Comparison of ENCODE assay signal across 1 cellular context in the genomic region with DNA sequence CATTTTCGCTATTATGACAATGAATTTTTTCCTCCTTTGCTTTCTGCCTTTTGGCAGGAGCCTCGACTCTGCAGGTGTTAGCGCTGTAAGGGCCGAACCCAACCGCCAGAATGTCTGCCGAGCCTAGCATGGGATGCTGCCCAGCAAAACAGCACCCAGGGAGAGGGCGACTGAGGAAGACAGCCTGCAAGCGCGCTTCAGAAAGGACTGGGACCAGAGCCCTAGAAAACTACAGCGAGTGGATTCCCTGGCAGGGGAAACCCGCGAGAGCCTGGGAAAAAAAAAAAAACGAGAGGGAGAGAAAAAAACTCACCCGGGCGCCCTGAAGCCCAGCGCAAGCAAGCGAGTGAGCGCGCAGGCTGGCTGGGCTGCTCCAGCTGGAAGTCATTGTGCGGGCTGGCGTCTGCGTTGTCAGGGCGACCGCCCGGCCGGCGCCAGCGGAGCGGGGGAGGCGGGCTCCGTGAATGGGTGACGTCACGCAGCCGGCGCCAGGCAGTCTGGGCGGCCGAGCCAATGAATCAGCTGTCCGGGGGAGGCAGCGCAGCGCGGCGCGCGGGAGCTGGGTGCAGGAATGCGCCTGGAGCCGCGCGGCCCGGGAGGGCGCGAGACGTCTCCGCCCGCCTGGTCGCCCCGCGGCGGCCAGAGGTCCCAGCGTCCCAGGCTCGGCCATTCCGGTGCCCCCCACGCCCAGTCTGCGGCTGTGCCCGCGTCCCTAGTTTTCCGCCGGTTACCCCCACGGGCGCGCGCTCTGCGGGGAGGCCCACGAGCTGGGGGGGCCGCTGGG.
TF ChIP-seq lines count a peak whose summit lies in the region.

No MANE protein-coding gene starts in this region.

TF ChIP-seq in GM23338, 12 proteins besides CTCF, POLR2A, EP300 and RAD21:
- TF ChIP-seq, protein P1, sequence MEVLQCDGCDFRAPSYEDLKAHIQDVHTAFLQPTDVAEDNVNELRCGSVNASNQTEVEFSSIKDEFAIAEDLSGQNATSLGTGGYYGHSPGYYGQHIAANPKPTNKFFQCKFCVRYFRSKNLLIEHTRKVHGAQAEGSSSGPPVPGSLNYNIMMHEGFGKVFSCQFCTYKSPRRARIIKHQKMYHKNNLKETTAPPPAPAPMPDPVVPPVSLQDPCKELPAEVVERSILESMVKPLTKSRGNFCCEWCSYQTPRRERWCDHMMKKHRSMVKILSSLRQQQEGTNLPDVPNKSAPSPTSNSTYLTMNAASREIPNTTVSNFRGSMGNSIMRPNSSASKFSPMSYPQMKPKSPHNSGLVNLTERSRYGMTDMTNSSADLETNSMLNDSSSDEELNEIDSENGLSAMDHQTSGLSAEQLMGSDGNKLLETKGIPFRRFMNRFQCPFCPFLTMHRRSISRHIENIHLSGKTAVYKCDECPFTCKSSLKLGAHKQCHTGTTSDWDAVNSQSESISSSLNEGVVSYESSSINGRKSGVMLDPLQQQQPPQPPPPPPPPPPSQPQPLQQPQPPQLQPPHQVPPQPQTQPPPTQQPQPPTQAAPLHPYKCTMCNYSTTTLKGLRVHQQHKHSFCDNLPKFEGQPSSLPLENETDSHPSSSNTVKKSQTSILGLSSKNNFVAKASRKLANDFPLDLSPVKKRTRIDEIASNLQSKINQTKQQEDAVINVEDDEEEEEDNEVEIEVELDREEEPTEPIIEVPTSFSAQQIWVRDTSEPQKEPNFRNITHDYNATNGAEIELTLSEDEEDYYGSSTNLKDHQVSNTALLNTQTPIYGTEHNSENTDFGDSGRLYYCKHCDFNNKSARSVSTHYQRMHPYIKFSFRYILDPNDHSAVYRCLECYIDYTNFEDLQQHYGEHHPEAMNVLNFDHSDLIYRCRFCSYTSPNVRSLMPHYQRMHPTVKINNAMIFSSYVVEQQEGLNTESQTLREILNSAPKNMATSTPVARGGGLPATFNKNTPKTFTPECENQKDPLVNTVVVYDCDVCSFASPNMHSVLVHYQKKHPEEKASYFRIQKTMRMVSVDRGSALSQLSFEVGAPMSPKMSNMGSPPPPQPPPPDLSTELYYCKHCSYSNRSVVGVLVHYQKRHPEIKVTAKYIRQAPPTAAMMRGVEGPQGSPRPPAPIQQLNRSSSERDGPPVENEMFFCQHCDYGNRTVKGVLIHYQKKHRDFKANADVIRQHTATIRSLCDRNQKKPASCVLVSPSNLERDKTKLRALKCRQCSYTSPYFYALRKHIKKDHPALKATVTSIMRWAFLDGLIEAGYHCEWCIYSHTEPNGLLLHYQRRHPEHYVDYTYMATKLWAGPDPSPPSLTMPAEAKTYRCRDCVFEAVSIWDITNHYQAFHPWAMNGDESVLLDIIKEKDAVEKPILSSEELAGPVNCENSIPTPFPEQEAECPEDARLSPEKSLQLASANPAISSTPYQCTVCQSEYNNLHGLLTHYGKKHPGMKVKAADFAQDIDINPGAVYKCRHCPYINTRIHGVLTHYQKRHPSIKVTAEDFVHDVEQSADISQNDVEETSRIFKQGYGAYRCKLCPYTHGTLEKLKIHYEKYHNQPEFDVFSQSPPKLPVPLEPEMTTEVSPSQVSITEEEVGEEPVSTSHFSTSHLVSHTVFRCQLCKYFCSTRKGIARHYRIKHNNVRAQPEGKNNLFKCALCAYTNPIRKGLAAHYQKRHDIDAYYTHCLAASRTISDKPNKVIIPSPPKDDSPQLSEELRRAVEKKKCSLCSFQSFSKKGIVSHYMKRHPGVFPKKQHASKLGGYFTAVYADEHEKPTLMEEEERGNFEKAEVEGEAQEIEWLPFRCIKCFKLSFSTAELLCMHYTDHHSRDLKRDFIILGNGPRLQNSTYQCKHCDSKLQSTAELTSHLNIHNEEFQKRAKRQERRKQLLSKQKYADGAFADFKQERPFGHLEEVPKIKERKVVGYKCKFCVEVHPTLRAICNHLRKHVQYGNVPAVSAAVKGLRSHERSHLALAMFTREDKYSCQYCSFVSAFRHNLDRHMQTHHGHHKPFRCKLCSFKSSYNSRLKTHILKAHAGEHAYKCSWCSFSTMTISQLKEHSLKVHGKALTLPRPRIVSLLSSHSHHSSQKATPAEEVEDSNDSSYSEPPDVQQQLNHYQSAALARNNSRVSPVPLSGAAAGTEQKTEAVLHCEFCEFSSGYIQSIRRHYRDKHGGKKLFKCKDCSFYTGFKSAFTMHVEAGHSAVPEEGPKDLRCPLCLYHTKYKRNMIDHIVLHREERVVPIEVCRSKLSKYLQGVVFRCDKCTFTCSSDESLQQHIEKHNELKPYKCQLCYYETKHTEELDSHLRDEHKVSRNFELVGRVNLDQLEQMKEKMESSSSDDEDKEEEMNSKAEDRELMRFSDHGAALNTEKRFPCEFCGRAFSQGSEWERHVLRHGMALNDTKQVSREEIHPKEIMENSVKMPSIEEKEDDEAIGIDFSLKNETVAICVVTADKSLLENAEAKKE (CRISPR knock-in tag; IDR thresholded peaks at IDR 0.05), result no peak
- TF ChIP-seq CREB1 (CRISPR knock-in tag; IDR thresholded peaks at IDR 0.05; ENCODE audit: low read depth) (peak; percentile 98), POLR2AphosphoS5 (IDR thresholded peaks at IDR 0.05; ENCODE audit: low read depth) (peak; percentile 66)
